9 cellular contexts compared by ENCODE assay signal in genomic region chr22:39176067-39176621, GRCh38. TPM values are rescaled to one million over a fixed set of nuclear protein-coding genes. Genes with fewer than 3 reads are reported as not detected.
DNase-seq lines count a peak whose midpoint lies in the region; ATAC-seq, FAIRE-seq and TF ChIP-seq lines count a peak whose summit lies in the region.
"Had no signal": no experiment of that assay in that cellular context is flagged by ENCODE, and none has a peak within 500 bp of the region (broad histone marks: within the 10 kb centered on the region; RNA-seq: fewer than 3 reads in every experiment).

No MANE protein-coding gene starts in this region.

- WGBS in heart left ventricle, 4 donors = 12 to 25% (median 17%) methylated on average over 3 to 21 of the region's 21 CpGs
- 56% methylated on average over 6 of the region's 21 CpGs for WGBS in prostate gland

- H3K27me3 Mint-ChIP-seq in T-helper 17 cell = no peaks in the 10 kb centered on the region

- intact Hi-C loops in heart left ventricle (cut with DNase I) = loop anchor here in 8 of 10 donors (5.0 to 10.0 kb wide), 3 partner anchors 56 to 349 kb away; partner anchors contain the start of gene ATF4 (in 4 of the 8)
- intact Hi-C loops in prostate gland (cut with DNase I) = no loop called here

- H3K9me3 ChIP-seq in T-helper 17 cell (ENCODE audit: control insufficient read depth, low read length, poor library complexity, severe bottlenecking) (no peaks in the 10 kb centered on the region), heart left ventricle (no peaks in the 10 kb centered on the region), prostate gland (no peaks in the 10 kb centered on the region)

- no peak for FAIRE-seq in D721Med (lab: Jason Lieb, UNC)

- H3K27ac Mint-ChIP-seq in T-helper 17 cell = peak overlapping the region; percentile 96
- H3K27ac Mint-ChIP-seq: dendritic cell treated with granulocyte-macrophage colony-stimulating factor and Interleukin-4, amounts not matched to agents 40 ng/mL and 50 ng/mL, for 4 days had no signal

- H3K4me1 ChIP-seq in heart left ventricle (peaks cover 34 to 82% (median 65%) of the 10 kb centered on the region in 12 donors), prostate gland (replicated peaks) (peaks cover 23% of the 10 kb centered on the region)

- H3K27ac ChIP-seq in heart left ventricle = peak overlapping the region; percentile 35 to 93 (median 79)
- peak overlapping the region; percentile 47 to 70 for H3K27ac ChIP-seq in prostate gland

- peak; percentile 93 for DNase-seq in EH (ENCODE audit: low read depth)
- DNase-seq in T-helper 17 cell = no peak
- peak; percentile 81 to 84 (median 82) for DNase-seq in heart left ventricle
- DNase-seq in prostate gland (ENCODE audit: low spot score) = peak; percentile 68
- no peak for DNase-seq in D721Med (ENCODE audit: insufficient read length, low spot score)
- DNase-seq in T-helper 2 cell = no peak
- DNase-seq in NCI-H187 (lab: John Stamatoyannopoulos, UW) = no peak

- H3K4me3 Mint-ChIP-seq in T-helper 17 cell = no peak overlapping the region
- H3K4me3 Mint-ChIP-seq: dendritic cell treated with granulocyte-macrophage colony-stimulating factor and Interleukin-4, amounts not matched to agents 40 ng/mL and 50 ng/mL, for 4 days had no signal

- H3K4me3 ChIP-seq in heart left ventricle (peak overlapping the region in 2 of 12 donors; percentile 9 to 26), prostate gland (no peak overlapping the region)

- H3K27me3 ChIP-seq in heart left ventricle (no peaks in the 10 kb centered on the region), prostate gland (replicated peaks; ENCODE audit: insufficient read depth) (no peaks in the 10 kb centered on the region)

- H3K36me3 ChIP-seq in heart left ventricle (no peaks in the 10 kb centered on the region), prostate gland (no peaks in the 10 kb centered on the region)

- no peaks in the 10 kb centered on the region for H3K36me3 Mint-ChIP-seq in T-helper 17 cell (ENCODE audit: low read depth)

- H3K4me1 Mint-ChIP-seq in T-helper 17 cell = peaks cover 46% of the 10 kb centered on the region

- TF ChIP-seq CTCF in heart left ventricle (IDR thresholded peaks at IDR 0.05) (no peak), prostate gland (IDR thresholded peaks at IDR 0.05) (no peak), D721Med (IDR thresholded peaks at IDR 0.05; ENCODE audit: insufficient read depth, missing control alignments) (no peak)

- ATAC-seq in T-helper 17 cell (no peak), heart left ventricle (peak; percentile 52 to 65 (median 58)), GM19452 (IDR thresholded peaks at IDR 0.05; ENCODE audit: unreplicated experiment) (no peak)

- TF ChIP-seq POLR2A in heart left ventricle (IDR thresholded peaks at IDR 0.05) (no peak), prostate gland (IDR thresholded peaks at IDR 0.05) (no peak)

RNA-seq across cellular contexts. Expression of gene CBX7, which starts 23.7 kb away (rescaled TPM):
- total RNA-seq in T-helper 17 cell (10 to 100 TPM; 73.9 to 87.9 TPM), heart left ventricle (100 to 1,000 TPM in 1 of 9 donors, 10 to 100 TPM in 8; 48.3 to 187 (median 75.0) TPM), prostate gland (100 to 1,000 TPM in 1 of 2 donors, 10 to 100 TPM in 1; 82.7 to 115 TPM)
- polyA plus RNA-seq in heart left ventricle = 10 to 100 TPM; 50.1 to 60.4 TPM

Comparison
In these comparisons a context has a peak if more than half of its experiments do, and no peak if none do; other contexts are left out.
1. DNase-seq: peak in EH (single experiment), heart left ventricle (5 of 5) and prostate gland (single experiment); none in T-helper 17 cell (0 of 3), D721Med (single experiment), T-helper 2 cell (0 of 5) and NCI-H187 (0 of 2).
2. ATAC-seq: peak in heart left ventricle (4 of 4); none in T-helper 17 cell (single experiment) and GM19452 (single experiment).